In genomic region chr2:86195055-86195807, GRCh38 we compare ENCODE assay signal across 8 cellular contexts. TPM values are rescaled to one million over a fixed set of nuclear protein-coding genes. Genes with fewer than 3 reads are reported as not detected.
A peak's percentile ranks its signal among the peaks of the same experiment; 100 is the strongest.
DNase-seq lines count a peak whose midpoint lies in the region; ATAC-seq and TF ChIP-seq lines count a peak whose summit lies in the region.

TSS of gene IMMT (minus strand) at chr2:86195462. CDS start at chr2:86195382, 80 bp downstream.

- H3K27me3 ChIP-seq in DOHH2 (ENCODE audit: control insufficient read depth, low read length) = no peaks in the 10 kb centered on the region
- no peaks in the 10 kb centered on the region for H3K27me3 ChIP-seq in GM23338 (ENCODE audit: insufficient read depth)

- peaks cover 26% of the 10 kb centered on the region for H4K20me1 ChIP-seq in DOHH2 (ENCODE audit: control insufficient read depth, insufficient read depth, low read depth, low read length)
- peaks cover 16% of the 10 kb centered on the region for H4K20me1 ChIP-seq in GM23338 (replicated peaks; ENCODE audit: insufficient read depth)

- H3K4me1 ChIP-seq in DOHH2 (ENCODE audit: control insufficient read depth, low read length) (peaks cover 44% of the 10 kb centered on the region), GM23338 (ENCODE audit: insufficient read depth) (peaks cover 6% of the 10 kb centered on the region; the same call in 1 of the 2 replicates)

- H3K9me3 ChIP-seq in DOHH2 (ENCODE audit: control insufficient read depth, insufficient read depth, low read length) = no peaks in the 10 kb centered on the region

- H3K36me3 Mint-ChIP-seq in GM23338 (ENCODE audit: low read depth) = peaks cover 19% of the 10 kb centered on the region
- H3K36me3 Mint-ChIP-seq in activated T-helper 2 cell treated with anti-CD3 and anti-CD28 coated beads, Interferon-gamma antibody, Interleukin-2, Interleukin-4, amounts not matched to agents 10 μg/mL and 5 μg/mL and 100 μg/mL, durations not matched to agents 14 hours and 24 hours and 36 hours (ENCODE audit: low read depth) = peaks cover 35% of the 10 kb centered on the region
- peaks cover 14% of the 10 kb centered on the region for H3K36me3 Mint-ChIP-seq in natural killer cell treated with Interleukin-12 subunit alpha and Interleukin-12 subunit beta and Interleukin-15 and Interleukin-18, amount 100 ng/mL, for 72 hours

- H3K9me2 ChIP-seq in DOHH2 (replicated peaks; ENCODE audit: control insufficient read depth, low read length) (no peaks in the 10 kb centered on the region), GM23338 (ENCODE audit: insufficient read depth) (no peaks in the 10 kb centered on the region)

- CTCF ChIA-PET in RWPE1 (lab: Yijun Ruan, JAX) = interaction anchor here (0.6 to 1.2 kb wide), 2 partner anchors 13 to 177 kb away, joined by 4 to 5 read pairs; no protein-coding TSS in a partner anchor

- peak within 1 kb of the TSS; percentile 77 for H3K4me3 ChIP-seq in DOHH2 (ENCODE audit: low read length)
- H3K4me3 ChIP-seq in GM23338 = peak within 1 kb of the TSS; percentile 81

- intact Hi-C loops in activated T-helper 2 cell treated with anti-CD3 and anti-CD28 coated beads, Interferon-gamma antibody, Interleukin-2, Interleukin-4, amounts not matched to agents 10 μg/mL and 5 μg/mL and 100 μg/mL, durations not matched to agents 14 hours and 24 hours and 36 hours (cut with micrococcal nuclease) = loop anchor here (1.0 to 10.0 kb wide), 8 partner anchors 10 to 868 kb away; partner anchors contain the start of genes C2orf68, CHMP3, KDM3A and PTCD3

- H3K9me3 Mint-ChIP-seq in GM23338 = peaks cover 3% of the 10 kb centered on the region; the same call in 1 of the 3 replicates
- H3K9me3 Mint-ChIP-seq in activated T-helper 2 cell treated with anti-CD3 and anti-CD28 coated beads, Interferon-gamma antibody, Interleukin-2, Interleukin-4, amounts not matched to agents 10 μg/mL and 5 μg/mL and 100 μg/mL, durations not matched to agents 14 hours and 24 hours and 36 hours = no peaks in the 10 kb centered on the region
- H3K9me3 Mint-ChIP-seq in natural killer cell treated with Interleukin-12 subunit alpha and Interleukin-12 subunit beta and Interleukin-15 and Interleukin-18, amount 100 ng/mL, for 72 hours = no peaks in the 10 kb centered on the region

- TF ChIP-seq CTCF in DOHH2 (IDR thresholded peaks at IDR 0.05; ENCODE audit: low read depth, low read length, poor library complexity, severe bottlenecking) (no peak), GM23338 (conservative IDR thresholded peaks at IDR 0.05; ENCODE audit: low read depth in 2 of 2) (no peak), RWPE1 (conservative IDR thresholded peaks at IDR 0.05; ENCODE audit: low read depth) (no peak)

- peak within 1 kb of the TSS; percentile 99 for H3K27ac Mint-ChIP-seq in GM23338
- H3K27ac Mint-ChIP-seq in activated T-helper 2 cell treated with anti-CD3 and anti-CD28 coated beads, Interferon-gamma antibody, Interleukin-2, Interleukin-4, amounts not matched to agents 10 μg/mL and 5 μg/mL and 100 μg/mL, durations not matched to agents 14 hours and 24 hours and 36 hours = peak within 1 kb of the TSS; percentile 89
- peak within 1 kb of the TSS; percentile 97 for H3K27ac Mint-ChIP-seq in natural killer cell treated with Interleukin-12 subunit alpha and Interleukin-12 subunit beta and Interleukin-15 and Interleukin-18, amount 100 ng/mL, for 72 hours

- POLR2A ChIA-PET in RWPE1 (lab: Yijun Ruan, JAX; ENCODE audit: low non-redundant PET) = interaction anchor here (1.6 kb wide), 1 partner anchor 9 kb away, joined by 3 read pairs; no protein-coding TSS in a partner anchor

- H3K4me2 ChIP-seq in DOHH2 (ENCODE audit: low read length) (peak within 1 kb of the TSS; percentile 77), GM23338 (peak within 1 kb of the TSS; percentile 85)

- peak; percentile 98 for DNase-seq in GM23338 (ENCODE audit: low spot score)
- DNase-seq in LHCN-M2 (ENCODE audit: low read depth) = peak; percentile 95
- peak; percentile 96 for DNase-seq in RWPE1 (ENCODE audit: low spot score)
- DNase-seq in activated T-helper 2 cell treated with anti-CD3 and anti-CD28 coated beads, Interferon-gamma antibody, Interleukin-2, Interleukin-4, amounts not matched to agents 10 μg/mL and 5 μg/mL and 100 μg/mL, durations not matched to agents 14 hours and 24 hours and 36 hours (ENCODE audit: low spot score) = peak; percentile 91
- peak; percentile 96 for DNase-seq in fibroblast of peridontal ligament (ENCODE audit: extremely low read depth)
- peak; percentile 95 for DNase-seq in natural killer cell treated with Interleukin-12 subunit alpha and Interleukin-12 subunit beta and Interleukin-15 and Interleukin-18, amount 100 ng/mL, for 72 hours (ENCODE audit: low spot score)
- peak; percentile 95 for DNase-seq in stimulated activated naive CD8-positive, alpha-beta T cell treated with anti-CD3 and anti-CD28 coated beads, Interleukin-15, Interleukin-2, amounts not matched to agents 100 U/mL and 50 U/mL, for 24 hours

- H3K36me3 ChIP-seq in DOHH2 (ENCODE audit: control insufficient read depth, low read length) (peaks cover 45% of the 10 kb centered on the region), GM23338 (ENCODE audit: insufficient read depth) (peaks cover 4% of the 10 kb centered on the region; the same call in 1 of the 2 replicates)

- H3F3A ChIP-seq in DOHH2 (ENCODE audit: control insufficient read depth, insufficient read depth) (peaks cover 7% of the 10 kb centered on the region), GM23338 (replicated peaks; ENCODE audit: low read depth) (no peaks in the 10 kb centered on the region)

- H3K27me3 Mint-ChIP-seq in GM23338 (ENCODE audit: insufficient read depth, low read depth, poor library complexity) = peaks cover 9% of the 10 kb centered on the region
- no peaks in the 10 kb centered on the region for H3K27me3 Mint-ChIP-seq in activated T-helper 2 cell treated with anti-CD3 and anti-CD28 coated beads, Interferon-gamma antibody, Interleukin-2, Interleukin-4, amounts not matched to agents 10 μg/mL and 5 μg/mL and 100 μg/mL, durations not matched to agents 14 hours and 24 hours and 36 hours (ENCODE audit: low read depth)
- H3K27me3 Mint-ChIP-seq in natural killer cell treated with Interleukin-12 subunit alpha and Interleukin-12 subunit beta and Interleukin-15 and Interleukin-18, amount 100 ng/mL, for 72 hours = no peaks in the 10 kb centered on the region

- H3K79me2 ChIP-seq in DOHH2 (ENCODE audit: control insufficient read depth, low read length) (peaks cover 84% of the 10 kb centered on the region), GM23338 (replicated peaks; ENCODE audit: insufficient read depth) (peaks cover 52% of the 10 kb centered on the region)

- peak within 1 kb of the TSS; percentile 1; the same call in 1 of the 2 replicates for H2AFZ ChIP-seq in GM23338

- peaks cover 17% of the 10 kb centered on the region for H3K4me1 Mint-ChIP-seq in GM23338
- H3K4me1 Mint-ChIP-seq in activated T-helper 2 cell treated with anti-CD3 and anti-CD28 coated beads, Interferon-gamma antibody, Interleukin-2, Interleukin-4, amounts not matched to agents 10 μg/mL and 5 μg/mL and 100 μg/mL, durations not matched to agents 14 hours and 24 hours and 36 hours (ENCODE audit: low read depth) = peaks cover 43% of the 10 kb centered on the region
- H3K4me1 Mint-ChIP-seq in natural killer cell treated with Interleukin-12 subunit alpha and Interleukin-12 subunit beta and Interleukin-15 and Interleukin-18, amount 100 ng/mL, for 72 hours (ENCODE audit: low read depth in 2 of 2) = peaks cover 44 to 48% of the 10 kb centered on the region in 2 donors

- H3K27ac ChIP-seq in DOHH2 (ENCODE audit: low read depth, low read length) (peak within 1 kb of the TSS; percentile 90), GM23338 (ENCODE audit: low read depth) (peak within 1 kb of the TSS; percentile 98), RWPE1 (peak within 1 kb of the TSS; percentile 99)

- peak; percentile 92 for ATAC-seq in GM23338
- ATAC-seq in natural killer cell treated with Interleukin-12 subunit alpha and Interleukin-12 subunit beta and Interleukin-15 and Interleukin-18, amount 100 ng/mL, for 72 hours = peak; percentile 95 to 98
- peak; percentile 94 for ATAC-seq in stimulated activated naive CD8-positive, alpha-beta T cell treated with anti-CD3 and anti-CD28 coated beads, Interleukin-15, Interleukin-2, amounts not matched to agents 100 U/mL and 50 U/mL, for 24 hours

- H3K4me3 Mint-ChIP-seq in GM23338 = peak within 1 kb of the TSS; percentile 90
- peak within 1 kb of the TSS; percentile 96 for H3K4me3 Mint-ChIP-seq in activated T-helper 2 cell treated with anti-CD3 and anti-CD28 coated beads, Interferon-gamma antibody, Interleukin-2, Interleukin-4, amounts not matched to agents 10 μg/mL and 5 μg/mL and 100 μg/mL, durations not matched to agents 14 hours and 24 hours and 36 hours (ENCODE audit: low read depth)
- H3K4me3 Mint-ChIP-seq in natural killer cell treated with Interleukin-12 subunit alpha and Interleukin-12 subunit beta and Interleukin-15 and Interleukin-18, amount 100 ng/mL, for 72 hours = peak within 1 kb of the TSS; percentile 94

TF ChIP-seq in GM23338, 12 proteins besides CTCF, POLR2A, EP300 and RAD21 (continues in another document):
- TF ChIP-seq CREB1 (CRISPR knock-in tag; IDR thresholded peaks at IDR 0.05; ENCODE audit: low read depth) (no peak), NANOG (IDR thresholded peaks at IDR 0.05; ENCODE audit: borderline replicate concordance) (no peak), ZNF331 (CRISPR knock-in tag; IDR thresholded peaks at IDR 0.05; ENCODE audit: low read depth) (no peak), JUNB (IDR thresholded peaks at IDR 0.05; ENCODE audit: unreplicated experiment) (no peak)

RNA-seq across cellular contexts. Expression of gene IMMT, which starts in this region (rescaled TPM):
- total RNA-seq in GM23338 (2014; rRNA removed; shearing (Covaris generic)) = 83.1 and 96.7 TPM in 2 replicates
- 65.3 and 71.0 TPM in 2 replicates for polyA plus RNA-seq in GM23338 (2016; fragmentation: Nextera tagmentation; extraction: Ambion mirVana)
- 71.9 and 83.1 TPM in 2 replicates for total RNA-seq in LHCN-M2 (2014; rRNA removed)
- polyA plus RNA-seq in LHCN-M2 (2012) = 57.0 TPM
- 160 and 180 TPM in 2 replicates for total RNA-seq in activated T-helper 2 cell treated with anti-CD3 and anti-CD28 coated beads, Interferon-gamma antibody, Interleukin-2, Interleukin-4, amounts not matched to agents 10 μg/mL and 5 μg/mL and 100 μg/mL, durations not matched to agents 14 hours and 24 hours and 36 hours
- total RNA-seq in natural killer cell treated with Interleukin-12 subunit alpha and Interleukin-12 subunit beta and Interleukin-15 and Interleukin-18, amount 100 ng/mL, for 72 hours = 100 to 1,000 TPM; 110 to 157 TPM

Comparison
In these comparisons a context has a peak if more than half of its experiments do, and no peak if none do; other contexts are left out.
1. Peak in every context shown above with its lines: DNase-seq, ATAC-seq, H3K4me3 ChIP-seq and H3K27ac ChIP-seq.